16 cellular contexts compared by ENCODE assay signal in the genomic region with DNA sequence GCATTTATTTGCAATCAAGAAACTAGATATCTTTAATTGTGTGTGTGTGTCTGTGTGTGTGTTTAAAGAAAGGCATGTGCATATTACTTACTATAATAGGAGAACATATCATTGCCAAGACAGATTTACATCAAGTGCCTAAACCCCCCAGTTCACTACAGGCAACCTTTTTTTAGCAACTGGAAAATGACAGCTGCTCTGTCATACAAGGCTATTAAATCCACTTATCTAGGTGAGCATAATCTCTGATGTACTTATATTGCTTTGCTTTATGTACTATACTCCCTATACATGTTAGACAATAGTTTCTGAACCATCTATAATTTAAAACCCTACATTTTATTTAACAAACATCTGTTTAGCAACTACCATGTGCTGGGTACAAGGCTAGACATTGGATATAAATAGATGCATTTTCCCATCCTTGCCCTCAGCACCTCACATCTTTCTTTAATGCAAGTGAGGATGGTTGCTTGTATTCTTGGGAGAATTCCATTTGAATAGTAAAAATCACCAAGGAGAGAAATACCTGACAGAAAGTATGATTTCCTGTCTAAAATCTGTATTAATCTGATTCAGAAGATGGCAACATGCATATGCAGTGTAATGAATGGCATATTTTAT.
DNase-seq lines count a peak whose midpoint lies in the region; ATAC-seq and TF ChIP-seq lines count a peak whose summit lies in the region.
"Had no signal": no experiment of that assay in that cellular context is flagged by ENCODE, and none has a peak within 500 bp of the region (broad histone marks: within the 10 kb centered on the region; RNA-seq: fewer than 3 reads in every experiment).

No MANE protein-coding gene starts in this region.

- no peak overlapping the region for H3K4me3 ChIP-seq in KMS-11 (IDR thresholded peaks at IDR 0.05; ENCODE audit: insufficient read depth, low read depth, low read length)
- no peak overlapping the region for H3K4me3 ChIP-seq in naive thymus-derived CD4-positive, alpha-beta T cell (ENCODE audit: low read length)
- H3K4me3 ChIP-seq in gastrocnemius medialis = no peak overlapping the region
- H3K4me3 ChIP-seq: esophagus muscularis mucosa, GM23338, ovary, sigmoid colon had no signal

- no peaks in the 10 kb centered on the region for H3K9me3 ChIP-seq in naive thymus-derived CD4-positive, alpha-beta T cell (ENCODE audit: control insufficient read depth in 2 of 3, low read length in 3 of 3)
- H3K9me3 ChIP-seq in gastrocnemius medialis = no peaks in the 10 kb centered on the region
- H3K9me3 ChIP-seq: esophagus muscularis mucosa, ovary, sigmoid colon had no signal

- H3K4me1 ChIP-seq in KMS-11 (ENCODE audit: low read depth, poor library complexity, severe bottlenecking) (peaks cover 27% of the 10 kb centered on the region), gastrocnemius medialis (peaks cover 12 to 14% of the 10 kb centered on the region in 2 donors)
- peaks cover 3 to 16% of the 10 kb centered on the region in 2 donors for H3K4me1 ChIP-seq in naive thymus-derived CD4-positive, alpha-beta T cell (ENCODE audit: control insufficient read depth in 2 of 2, insufficient read depth in 2 of 2, low read length in 2 of 2)
- H3K4me1 ChIP-seq: sigmoid colon had no signal

- no peaks in the 10 kb centered on the region for H3K79me2 ChIP-seq in KMS-11 (ENCODE audit: insufficient read depth, low read depth)

- no peaks in the 10 kb centered on the region for H4K20me1 ChIP-seq in KMS-11 (ENCODE audit: insufficient read depth)

- H2AFZ ChIP-seq in KMS-11 (ENCODE audit: low read depth) = no peak overlapping the region
- H2AFZ ChIP-seq: GM23338 had no signal

- H3K4me3 Mint-ChIP-seq in activated T-cell treated with anti-CD3 and anti-CD28 coated beads, Interleukin-2, amount 50 U/mL, for 24 hours = no peak overlapping the region
- peak overlapping the region in 1 of 10 donors; percentile 69 for H3K4me3 Mint-ChIP-seq in naive thymus-derived CD4-positive, alpha-beta T cell
- H3K4me3 Mint-ChIP-seq in activated CD4-positive, alpha-beta T cell treated with anti-CD3 and anti-CD28 coated beads, Interleukin-2, amount 10 ng/mL, durations not matched to agents 24 days and 14 days = no peak overlapping the region
- H3K4me3 Mint-ChIP-seq: GM23338 had no signal

- CTCF ChIA-PET in naive thymus-derived CD4-positive, alpha-beta T cell (lab: Charles Lee) = interaction anchor here (0.7 kb wide), 1 partner anchor 13 kb away, joined by 3 read pairs; no protein-coding TSS in a partner anchor

- no peaks in the 10 kb centered on the region for H3K9me3 Mint-ChIP-seq in activated T-cell treated with anti-CD3 and anti-CD28 coated beads, Interleukin-2, amount 50 U/mL, for 24 hours
- peaks cover 0 to 1% (median 0%) of the 10 kb centered on the region in 11 donors for H3K9me3 Mint-ChIP-seq in naive thymus-derived CD4-positive, alpha-beta T cell
- no peaks in the 10 kb centered on the region for H3K9me3 Mint-ChIP-seq in activated CD4-positive, alpha-beta T cell treated with anti-CD3 and anti-CD28 coated beads, Interleukin-2, amount 10 ng/mL, durations not matched to agents 24 days and 14 days
- H3K9me3 Mint-ChIP-seq: GM23338 had no signal

- H3K27ac Mint-ChIP-seq in activated T-cell treated with anti-CD3 and anti-CD28 coated beads, Interleukin-2, amount 50 U/mL, for 24 hours = peak overlapping the region; percentile 31
- H3K27ac Mint-ChIP-seq in naive thymus-derived CD4-positive, alpha-beta T cell = peak overlapping the region in 3 of 9 donors; percentile 2 to 60 (median 40)
- H3K27ac Mint-ChIP-seq in activated CD4-positive, alpha-beta T cell treated with anti-CD3 and anti-CD28 coated beads, Interleukin-2, amount 10 ng/mL, durations not matched to agents 24 days and 14 days = no peak overlapping the region
- H3K27ac Mint-ChIP-seq: activated CD8-positive, alpha-beta T cell treated with anti-CD3 and anti-CD28 coated beads, Interleukin-2, amount 10 ng/mL, durations not matched to agents 7 days and 5 days; GM23338 had no signal

- in situ Hi-C loops in gastrocnemius medialis (cut with MboI; ENCODE audit: low sequenced_read_pairs in 4 of 4) = no loop called here

- H3K9ac ChIP-seq in KMS-11 = no peak overlapping the region

- H3K27me3 ChIP-seq in KMS-11 (ENCODE audit: insufficient read depth, low read depth) (no peaks in the 10 kb centered on the region), gastrocnemius medialis (no peaks in the 10 kb centered on the region)
- no peaks in the 10 kb centered on the region for H3K27me3 ChIP-seq in naive thymus-derived CD4-positive, alpha-beta T cell (ENCODE audit: control insufficient read depth in 2 of 2, insufficient read depth in 2 of 2, low read length in 2 of 2)
- H3K27me3 ChIP-seq: esophagus muscularis mucosa, ovary, sigmoid colon had no signal

- TF ChIP-seq POLR2A in gastrocnemius medialis (IDR thresholded peaks at IDR 0.05) = no peak

- H3K27me3 Mint-ChIP-seq in activated T-cell treated with anti-CD3 and anti-CD28 coated beads, Interleukin-2, amount 50 U/mL, for 24 hours = no peaks in the 10 kb centered on the region
- peaks cover 0 to 6% (median 5%) of the 10 kb centered on the region in 5 donors for H3K27me3 Mint-ChIP-seq in naive thymus-derived CD4-positive, alpha-beta T cell
- no peaks in the 10 kb centered on the region for H3K27me3 Mint-ChIP-seq in activated CD4-positive, alpha-beta T cell treated with anti-CD3 and anti-CD28 coated beads, Interleukin-2, amount 10 ng/mL, durations not matched to agents 24 days and 14 days

- TF ChIP-seq CTCF in KMS-11 (conservative IDR thresholded peaks at IDR 0.05; ENCODE audit: low read depth, low read length) = no peak
- TF ChIP-seq CTCF in gastrocnemius medialis (IDR thresholded peaks at IDR 0.05 in 4 of 5, conservative IDR thresholded peaks at IDR 0.05 in 1 of 5) = no peak

- H3K36me3 Mint-ChIP-seq in activated T-cell treated with anti-CD3 and anti-CD28 coated beads, Interleukin-2, amount 50 U/mL, for 24 hours (ENCODE audit: low read depth) = no peaks in the 10 kb centered on the region
- no peaks in the 10 kb centered on the region for H3K36me3 Mint-ChIP-seq in naive thymus-derived CD4-positive, alpha-beta T cell
- H3K36me3 Mint-ChIP-seq in activated CD4-positive, alpha-beta T cell treated with anti-CD3 and anti-CD28 coated beads, Interleukin-2, amount 10 ng/mL, durations not matched to agents 24 days and 14 days (ENCODE audit: low read depth) = no peaks in the 10 kb centered on the region

- POLR2A ChIA-PET in naive thymus-derived CD4-positive, alpha-beta T cell (lab: Charles Lee) = no interaction called here

- ATAC-seq in naive thymus-derived CD4-positive, alpha-beta T cell = peak; percentile 5
- no peak for ATAC-seq in gastrocnemius medialis
- ATAC-seq: HepG2 had no signal

- H3K36me3 ChIP-seq in KMS-11 (ENCODE audit: insufficient read depth) = no peaks in the 10 kb centered on the region
- H3K36me3 ChIP-seq in naive thymus-derived CD4-positive, alpha-beta T cell (ENCODE audit: control insufficient read depth in 2 of 3, insufficient read depth in 3 of 3, low read length in 3 of 3) = no peaks in the 10 kb centered on the region
- no peaks in the 10 kb centered on the region for H3K36me3 ChIP-seq in gastrocnemius medialis
- H3K36me3 ChIP-seq: ovary, sigmoid colon had no signal

- peak overlapping the region; percentile 90 for H3K4me2 ChIP-seq in KMS-11
- H3K4me2 ChIP-seq: GM23338 had no signal

- no peak for DNase-seq in activated T-cell treated with anti-CD3 and anti-CD28 coated beads, Interleukin-2, amount 50 U/mL, for 24 hours
- DNase-seq in activated T-cell treated with anti-CD3 and anti-CD28 coated beads for 4 hours (no peak), NCI-H82 treated with DMSO at 0.1 percent for 48 hours (lab: John Stamatoyannopoulos, UW; ENCODE audit: unreplicated experiment) (peak; percentile 60), gastrocnemius medialis (no peak), DMS79 treated with DMSO at 0.1 percent for 48 hours (lab: John Stamatoyannopoulos, UW) (no peak)
- no peak for DNase-seq in naive thymus-derived CD4-positive, alpha-beta T cell
- no peak for DNase-seq in activated CD4-positive, alpha-beta T cell treated with anti-CD3 and anti-CD28 coated beads, Interleukin-2, amount 10 ng/mL, durations not matched to agents 24 days and 14 days
- DNase-seq: NCI-H2107, ovary, sigmoid colon had no signal

- intact Hi-C loops in naive thymus-derived CD4-positive, alpha-beta T cell (cut with micrococcal nuclease) = loop anchor here in 1 of 2 donors (5.0 kb wide), 1 partner anchor 86 kb away; no protein-coding TSS in a partner anchor
- intact Hi-C loops in gastrocnemius medialis (cut with DNase I; ENCODE audit: low total_unique reads) = no loop called here
- intact Hi-C loops in activated CD4-positive, alpha-beta T cell treated with anti-CD3 and anti-CD28 coated beads, Interleukin-2, amount 10 ng/mL, durations not matched to agents 24 days and 14 days (cut with micrococcal nuclease) = no loop called here

- peaks cover 25% of the 10 kb centered on the region for H3K4me1 Mint-ChIP-seq in activated T-cell treated with anti-CD3 and anti-CD28 coated beads, Interleukin-2, amount 50 U/mL, for 24 hours (ENCODE audit: low read depth)
- H3K4me1 Mint-ChIP-seq in naive thymus-derived CD4-positive, alpha-beta T cell = peaks cover 0 to 22% (median 10%) of the 10 kb centered on the region in 7 donors
- H3K4me1 Mint-ChIP-seq in activated CD4-positive, alpha-beta T cell treated with anti-CD3 and anti-CD28 coated beads, Interleukin-2, amount 10 ng/mL, durations not matched to agents 24 days and 14 days = peaks cover 11% of the 10 kb centered on the region

- H3K27ac ChIP-seq in KMS-11 = no peak overlapping the region
- H3K27ac ChIP-seq in naive thymus-derived CD4-positive, alpha-beta T cell (ENCODE audit: low read depth, low read length) = no peak overlapping the region
- no peak overlapping the region for H3K27ac ChIP-seq in gastrocnemius medialis
- H3K27ac ChIP-seq: esophagus muscularis mucosa, ovary, sigmoid colon, VCaP had no signal
